In the genomic region with DNA sequence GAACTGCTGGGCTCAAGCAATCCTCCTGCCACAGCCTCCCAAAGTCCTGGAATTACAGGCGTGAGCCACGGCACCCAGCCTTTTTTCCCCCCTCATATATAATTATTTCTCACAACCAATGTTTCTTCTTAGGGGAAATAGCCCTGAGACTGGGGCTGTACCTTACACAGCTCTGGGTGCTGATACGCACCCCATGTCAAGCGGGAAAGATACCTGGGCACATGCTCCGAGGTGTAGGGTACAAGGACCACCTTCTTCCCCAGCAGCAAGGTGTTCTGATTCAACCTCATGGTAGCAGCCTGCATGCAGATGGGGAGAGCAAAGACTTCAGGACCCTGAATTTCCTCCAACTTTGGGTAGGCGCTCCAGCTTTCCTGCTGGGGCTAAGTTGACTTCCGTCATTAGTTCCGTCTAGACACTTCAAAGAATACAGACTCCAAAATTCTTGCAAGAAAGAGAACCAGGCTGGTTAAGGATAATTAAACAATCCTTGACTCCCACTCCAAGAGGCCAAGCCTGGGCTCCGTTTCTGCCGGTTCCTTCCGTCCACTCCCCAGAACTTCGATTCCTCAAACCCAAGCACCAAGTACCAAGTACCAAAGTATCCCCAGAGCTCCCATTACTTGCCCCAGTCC, we compare ENCODE assay signal across 8 cellular contexts. TPM values are rescaled to one million over a fixed set of nuclear protein-coding genes. Genes with fewer than 3 reads are reported as not detected.
DNase-seq lines count a peak whose midpoint lies in the region; ATAC-seq, FAIRE-seq and TF ChIP-seq lines count a peak whose summit lies in the region.

No MANE protein-coding gene starts in this region.

- H3K9me3 ChIP-seq in A673 (ENCODE audit: low read depth, low read length, poor library complexity, severe bottlenecking) (no peaks in the 10 kb centered on the region), mucosa of descending colon (no peaks in the 10 kb centered on the region)

- no peaks in the 10 kb centered on the region for H3K4me1 ChIP-seq in A673 (ENCODE audit: insufficient read depth, low read length, poor library complexity, severe bottlenecking)
- H3K4me1 ChIP-seq in mucosa of descending colon (ENCODE audit: low read depth), result peaks cover 25% of the 10 kb centered on the region

- FAIRE-seq in bronchial epithelial cell (lab: Jason Lieb, UNC), result no peak

- peak overlapping the region; percentile 92 for H3K4me3 ChIP-seq in A673 (ENCODE audit: low read depth, low read length, poor library complexity, severe bottlenecking)
- H3K4me3 ChIP-seq in bronchial epithelial cell (ENCODE audit: low read depth, low read length), result peak overlapping the region; percentile 85
- peak overlapping the region; percentile 50 for H3K4me3 ChIP-seq in mucosa of descending colon

- H3K27me3 ChIP-seq in A673 (replicated peaks; ENCODE audit: insufficient read depth, low read depth, low read length, poor library complexity), result no peaks in the 10 kb centered on the region
- H3K27me3 ChIP-seq in bronchial epithelial cell (ENCODE audit: control insufficient read depth, insufficient read depth, low read length), result no peaks in the 10 kb centered on the region

- ATAC-seq in HG03135 (IDR thresholded peaks at IDR 0.05; ENCODE audit: unreplicated experiment) (peak; percentile 1), mucosa of descending colon (peak; percentile 0), GM19328 (IDR thresholded peaks at IDR 0.05; ENCODE audit: unreplicated experiment) (no peak)

- POLR2A ChIA-PET in A673 (lab: Charles Lee; ENCODE audit: low non-redundant PET), result interaction anchor here (0.6 kb wide), 1 partner anchor 994 kb away, joined by 3 read pairs; no protein-coding TSS in a partner anchor

- BruUV-seq in A673 (replicated peaks; lab: Mats Ljungman, UMichigan), result TSS peak; percentile 90

- peak overlapping the region; percentile 90 for H3K27ac ChIP-seq in A673 (ENCODE audit: low read depth, low read length, poor library complexity, severe bottlenecking)

- no peak for TF ChIP-seq CTCF in A673 (conservative IDR thresholded peaks at IDR 0.05; ENCODE audit: low read depth, low read length)
- no peak for TF ChIP-seq CTCF in bronchial epithelial cell (IDR thresholded peaks at IDR 0.05; ENCODE audit: insufficient read depth, low read length, severe bottlenecking)
- TF ChIP-seq CTCF in mucosa of descending colon (IDR thresholded peaks at IDR 0.05), result no peak

- peaks cover 29% of the 10 kb centered on the region for H3K36me3 ChIP-seq in A673 (ENCODE audit: insufficient read depth, low read length, poor library complexity, severe bottlenecking)
- peaks cover 25% of the 10 kb centered on the region for H3K36me3 ChIP-seq in bronchial epithelial cell (ENCODE audit: control insufficient read depth, insufficient read depth, low read length)
- no peaks in the 10 kb centered on the region for H3K36me3 ChIP-seq in mucosa of descending colon (ENCODE audit: low read depth)

- CTCF ChIA-PET in A673 (lab: Charles Lee), result interaction anchor here (0.7 to 1.5 kb wide), 3 partner anchors 84 to 87 kb away, joined by 3 to 4 read pairs (median 4); a partner anchor contains a TSS

- intact Hi-C loops in A673 (cut with micrococcal nuclease; ENCODE audit: unreplicated experiment), result loop anchor here (5.0 kb wide), 1 partner anchor 33 kb away; no protein-coding TSS in a partner anchor
- intact Hi-C loops in mucosa of descending colon (cut with DNase I, micrococcal nuclease), result no loop called here

- DNase-seq in A673 (ENCODE audit: low spot score), result peak; percentile 25
- no peak for DNase-seq in bronchial epithelial cell (ENCODE audit: low read depth)
- DNase-seq in mucosa of descending colon, result no peak
- DNase-seq in activated effector memory CD4-positive, alpha-beta T cell treated with anti-CD3 and anti-CD28 coated beads, Interleukin-2, amount 50 U/mL, for 16 hours, result no peak
- DNase-seq in AG20443 (ENCODE audit: low spot score), result no peak
- DNase-seq in ecto neural progenitor cell (ENCODE audit: low spot score), result no peak

RNA-seq across cellular contexts. Expression of a gene that starts 0.6 kb away (rescaled TPM):
- total RNA-seq in A673 (2021), result 55.6 and 60.6 TPM in 2 replicates
- 35.8 and 64.5 TPM in 2 replicates for total RNA-seq in bronchial epithelial cell
- 10 to 100 TPM; 35.8 to 40.6 (median 39.8) TPM for total RNA-seq in mucosa of descending colon

RNA-seq across cellular contexts. Expression of a gene that starts 27.1 kb away (rescaled TPM):
- total RNA-seq in A673 (2021) (33.8 and 47.9 TPM in 2 replicates), bronchial epithelial cell (35.3 and 55.8 TPM in 2 replicates), mucosa of descending colon (100 to 1,000 TPM; 109 to 281 (median 164) TPM)

RNA-seq across cellular contexts. Expression of a gene that starts 38.5 kb away (rescaled TPM):
- total RNA-seq in A673 (2021) (not detected in 2 replicates), bronchial epithelial cell (under 0.01 and 0.38 TPM in 2 replicates), mucosa of descending colon (1 to 10 TPM; 4.3 to 9.8 (median 9.0) TPM)
